In genomic region chr15:31870336-31871158, GRCh38 we compare ENCODE assay signal across 8 cellular contexts. TPM values are rescaled to one million over a fixed set of nuclear protein-coding genes. Genes with fewer than 3 reads are reported as not detected.
DNase-seq lines count a peak whose midpoint lies in the region; ATAC-seq and TF ChIP-seq lines count a peak whose summit lies in the region.

Gene OTUD7A, minus strand, starts transcription at chr15:31870673.

- H3K4me2 ChIP-seq in OCI-LY7 (ENCODE audit: low read length): peak within 1 kb of the TSS; percentile 97

- H3K4me3 Mint-ChIP-seq in Caco-2 (ENCODE audit: unreplicated experiment): peak within 1 kb of the TSS; percentile 97

- BruUV-seq in Caco-2 (replicated peaks; lab: Mats Ljungman, UMichigan): no TSS peak
- no TSS peak for BruUV-seq in OCI-LY7 (replicated peaks; lab: Mats Ljungman, UMichigan)

- intact Hi-C loops in Caco-2 (cut with micrococcal nuclease; ENCODE audit: unreplicated experiment): loop anchor here (5.0 kb wide), 1 partner anchor 162 kb away; the partner anchor contains the start of gene CHRNA7
- intact Hi-C loops in OCI-LY7 (cut with micrococcal nuclease; ENCODE audit: unreplicated experiment): no loop called here

- POLR2A ChIA-PET in Caco-2 (lab: Charles Lee): no interaction called here
- POLR2A ChIA-PET in OCI-LY7 (lab: Charles Lee): no interaction called here

- H3K4me3 ChIP-seq in Caco-2 (ENCODE audit: low read depth, low read length) (peak within 1 kb of the TSS; percentile 63), HUES64 (ENCODE audit: low read length) (peak within 1 kb of the TSS; percentile 71), OCI-LY7 (ENCODE audit: low read depth, low read length, poor library complexity, severe bottlenecking) (peak within 1 kb of the TSS; percentile 75), muscle layer of colon (ENCODE audit: low read depth in 1 of 2, low read length in 2 of 2) (peak within 1 kb of the TSS; percentile 44 to 69)

- H3K36me3 Mint-ChIP-seq in Caco-2 (ENCODE audit: insufficient read depth, unreplicated experiment): peaks cover 9% of the 10 kb centered on the region

- DNase-seq in Caco-2 (peak; percentile 79 to 91), OCI-LY7 (ENCODE audit: low spot score) (peak; percentile 90)
- DNase-seq in activated T-cell treated with anti-CD3 and anti-CD28 coated beads, Interleukin-2, amount 50 U/mL, for 1 hour: peak; percentile 90
- peak; percentile 58 to 63 for DNase-seq in stimulated activated CD8-positive, alpha-beta memory T cell treated with anti-CD3 and anti-CD28 coated beads, Interleukin-4, amount 100 ng/mL, for 4 hours (ENCODE audit: low read depth in 2 of 2, low spot score in 1 of 2)

- under 1% methylated on average over 120 of the region's 120 CpGs for WGBS in HUES64

- CTCF ChIA-PET in Caco-2 (lab: Charles Lee): no interaction called here
- CTCF ChIA-PET in OCI-LY7 (lab: Charles Lee; ENCODE audit: unreplicated experiment): no interaction called here

- H3K9me3 Mint-ChIP-seq in Caco-2 (ENCODE audit: unreplicated experiment): no peaks in the 10 kb centered on the region

- H3K36me3 ChIP-seq in Caco-2 (ENCODE audit: control insufficient read depth, insufficient read depth, low read length) (no peaks in the 10 kb centered on the region), HUES64 (ENCODE audit: insufficient read depth, low read length) (no peaks in the 10 kb centered on the region), OCI-LY7 (ENCODE audit: insufficient read depth, low read length) (no peaks in the 10 kb centered on the region), muscle layer of colon (ENCODE audit: insufficient read depth, low read length) (no peaks in the 10 kb centered on the region)

- no peaks in the 10 kb centered on the region for H3K79me2 ChIP-seq in OCI-LY7 (ENCODE audit: insufficient read depth, low read depth, low read length)

- H3K9me2 ChIP-seq in OCI-LY7 (ENCODE audit: insufficient read depth, low read length): no peaks in the 10 kb centered on the region

- H3K27me3 Mint-ChIP-seq in Caco-2 (ENCODE audit: insufficient read depth, unreplicated experiment): peaks cover 18% of the 10 kb centered on the region

- no peak within 1 kb of the TSS for H3K27ac ChIP-seq in HUES64 (ENCODE audit: low read depth, low read length)
- H3K27ac ChIP-seq in OCI-LY7 (ENCODE audit: low read depth, low read length, poor library complexity, severe bottlenecking): no peak within 1 kb of the TSS
- no peak within 1 kb of the TSS for H3K27ac ChIP-seq in muscle layer of colon (ENCODE audit: low read depth, low read length)

- no peaks in the 10 kb centered on the region for H3K27me3 ChIP-seq in Caco-2 (replicated peaks; ENCODE audit: control insufficient read depth, insufficient read depth, low read length)
- H3K27me3 ChIP-seq in HUES64 (ENCODE audit: insufficient read depth, low read length): peaks cover 18% of the 10 kb centered on the region
- no peaks in the 10 kb centered on the region for H3K27me3 ChIP-seq in muscle layer of colon (ENCODE audit: control insufficient read depth in 1 of 2, insufficient read depth in 2 of 2, low read length in 2 of 2)

- H3K4me1 ChIP-seq in Caco-2 (no peaks in the 10 kb centered on the region; the same call in 1 of the 2 replicates), HUES64 (ENCODE audit: insufficient read depth, low read length) (peaks cover 7% of the 10 kb centered on the region; the same call in 1 of the 2 replicates), OCI-LY7 (ENCODE audit: insufficient read depth, low read length, poor library complexity, severe bottlenecking) (peaks cover 3% of the 10 kb centered on the region), muscle layer of colon (ENCODE audit: insufficient read depth, low read length) (peaks cover 5% of the 10 kb centered on the region)

- H3K27ac Mint-ChIP-seq in Caco-2 (ENCODE audit: unreplicated experiment): peak within 1 kb of the TSS; percentile 74

- peaks cover 6% of the 10 kb centered on the region for H3K4me1 Mint-ChIP-seq in Caco-2 (ENCODE audit: low read depth, unreplicated experiment)

- H4K20me1 ChIP-seq in OCI-LY7 (ENCODE audit: insufficient read depth, low read length): no peaks in the 10 kb centered on the region

- peak within 1 kb of the TSS; percentile 74 for H3K9ac ChIP-seq in HUES64 (ENCODE audit: low read depth, low read length)
- no peak within 1 kb of the TSS for H3K9ac ChIP-seq in muscle layer of colon (ENCODE audit: low read length)

- peak within 1 kb of the TSS; percentile 100 for H2AFZ ChIP-seq in OCI-LY7 (ENCODE audit: low read length)

- H3K9me3 ChIP-seq in Caco-2 (no peaks in the 10 kb centered on the region), HUES64 (ENCODE audit: insufficient read depth, low read depth, low read length) (no peaks in the 10 kb centered on the region), OCI-LY7 (ENCODE audit: low read length) (no peaks in the 10 kb centered on the region), muscle layer of colon (ENCODE audit: low read length) (no peaks in the 10 kb centered on the region)

- TF ChIP-seq CTCF in Caco-2 (IDR thresholded peaks at IDR 0.05; ENCODE audit: insufficient read depth in 1 of 2, low read depth in 1 of 2, low read length in 1 of 2, severe bottlenecking in 1 of 2, unreplicated experiment in 1 of 2) (no peak), OCI-LY7 (conservative IDR thresholded peaks at IDR 0.05; ENCODE audit: low read length) (no peak)

- peak; percentile 86 for ATAC-seq in GM21447 (IDR thresholded peaks at IDR 0.05; ENCODE audit: unreplicated experiment)
- peak; percentile 98 for ATAC-seq in esophagus mucosa

RNA-seq across cellular contexts. Expression of gene OTUD7A, which starts in this region (rescaled TPM):
- total RNA-seq in Caco-2 (2022): 0.18 TPM in 1 of 2 replicates, not detected in the other
- 2.6 TPM for polyA plus RNA-seq in HUES64 (2013, experiment 1 of 2)
- polyA plus RNA-seq in HUES64 (2013, experiment 2 of 2): 1.1 TPM
- 0.06 and 0.13 TPM in 2 replicates for total RNA-seq in OCI-LY7 (2014; rRNA removed; shearing (Covaris generic))
- 0.42 and 0.96 TPM in 2 replicates for total RNA-seq in OCI-LY7 (2022)
- total RNA-seq in esophagus mucosa: 0.44 TPM

Comparison
In these comparisons a context has a peak if more than half of its experiments do, and no peak if none do; other contexts are left out.
1. Peak in DNase-seq and H3K4me3 ChIP-seq in Caco-2; RNA of the gene not detected or under 1 TPM.
2. Peak in DNase-seq, H3K4me3 ChIP-seq and H3K4me2 ChIP-seq in OCI-LY7; RNA of the gene not detected or under 1 TPM.
3. Peak in ATAC-seq in esophagus mucosa; RNA of the gene not detected or under 1 TPM.